ENCODE assay signal across 7 cellular contexts in the genomic region with DNA sequence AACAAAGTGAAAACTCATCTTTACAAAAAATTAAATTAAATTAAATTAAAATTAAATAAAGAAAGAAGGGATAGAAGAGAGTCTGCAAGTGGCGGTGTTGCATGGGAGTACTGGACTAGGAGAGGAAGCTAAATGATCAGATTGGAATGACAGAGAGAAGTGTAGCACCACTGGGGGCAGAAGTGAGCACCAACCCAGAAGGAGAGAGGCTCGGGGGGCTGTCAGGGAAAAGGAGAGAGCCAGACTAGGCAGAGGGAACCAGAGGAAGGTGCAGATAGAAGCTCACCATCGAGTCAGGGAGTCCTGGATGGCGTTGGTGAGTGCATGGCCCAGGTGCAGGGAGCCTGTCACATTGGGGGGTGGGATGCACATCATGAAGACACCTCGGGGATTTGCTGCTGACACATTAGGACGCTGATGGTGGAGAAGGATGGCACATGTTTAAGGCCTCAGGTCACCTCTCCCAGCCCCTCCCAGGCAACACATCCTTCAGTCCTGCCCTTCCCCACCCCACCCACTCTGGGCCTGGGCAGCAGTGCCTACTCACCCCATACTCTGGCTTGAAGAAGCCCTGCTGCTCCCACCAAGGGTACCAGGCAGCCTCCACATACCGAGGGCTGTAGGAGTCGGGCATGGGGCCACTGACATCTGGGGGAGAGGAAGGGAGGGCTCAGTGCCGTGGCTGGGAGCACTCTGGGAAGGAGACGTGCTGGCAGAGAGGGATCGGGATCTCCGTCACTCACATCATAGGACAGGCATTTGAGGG. TPM values are rescaled to one million over a fixed set of nuclear protein-coding genes. Genes with fewer than 3 reads are reported as not detected.
DNase-seq lines count a peak whose midpoint lies in the region; ATAC-seq, FAIRE-seq and TF ChIP-seq lines count a peak whose summit lies in the region.

No MANE protein-coding gene starts in this region.

- TF ChIP-seq POLR2A in K562 (conservative IDR thresholded peaks at IDR 0.05) (no peak), vagina (IDR thresholded peaks at IDR 0.05) (no peak)

- FAIRE-seq in GM18507 (lab: Jason Lieb, UNC) (peak; percentile 24), K562 (lab: Jason Lieb, UNC) (peak; percentile 80)

- TF ChIP-seq CTCF in K562 (IDR thresholded peaks at IDR 0.05 in 2 of 3, conservative IDR thresholded peaks at IDR 0.05 in 1 of 3; ENCODE audit: insufficient read depth in 2 of 3, low read depth in 1 of 3, low read length in 3 of 3) (peak; percentile 90 to 92 (median 91)), vagina (IDR thresholded peaks at IDR 0.05) (peak in 2 of 3 experiments; percentile 25 to 34)

- intact Hi-C loops in K562 (cut with micrococcal nuclease), result no loop called here
- intact Hi-C loops in vagina (cut with DNase I), result loop anchor here (10.0 kb wide), 1 partner anchor 57 kb away; the partner anchor contains the start of gene CLIC1

- H3K27me3 ChIP-seq in K562 (ENCODE audit: control insufficient read depth in 2 of 2, insufficient read depth in 2 of 2, low read length in 2 of 2), result no peaks in the 10 kb centered on the region
- no peaks in the 10 kb centered on the region for H3K27me3 ChIP-seq in vagina

- peak overlapping the region in 1 of 2 experiments; percentile 59; a peak in 2 of 4 replicates for H3K9ac ChIP-seq in K562 (ENCODE audit: insufficient read depth in 1 of 2, low read depth in 2 of 2, low read length in 2 of 2)

- 0 out of 2 replicates have a peak, but pooled peaks cover 3% of the 10 kb centered on the region for H4K20me1 ChIP-seq in K562 (replicated peaks; ENCODE audit: control insufficient read depth, insufficient read depth, low read length)

- 67% methylated on average over 12 of the region's 12 CpGs for WGBS in K562 (ENCODE audit: insufficient coverage, low coverage, missing lambda C conversion rate)

- peaks cover 17 to 42% of the 10 kb centered on the region in 2 experiments for H3K4me1 ChIP-seq in K562 (replicated peaks in 1 of 2; ENCODE audit: control insufficient read depth in 2 of 2, insufficient read depth in 2 of 2, low read length in 2 of 2)
- peaks cover 24% of the 10 kb centered on the region for H3K4me1 ChIP-seq in vagina

- H3K36me3 ChIP-seq in K562 (ENCODE audit: control insufficient read depth, insufficient read depth, low read length) (peaks cover 68% of the 10 kb centered on the region), vagina (peaks cover 0 to 13% of the 10 kb centered on the region in 2 donors)

- TF ChIP-seq EP300 in K562 (IDR thresholded peaks at IDR 0.05; ENCODE audit: low read length), result no peak; the same call in 1 of the 2 replicates

- no peak overlapping the region for H3K4me2 ChIP-seq in K562 (ENCODE audit: insufficient read depth, low read length)

- H3K79me2 ChIP-seq in K562 (ENCODE audit: control insufficient read depth, insufficient read depth, low read length), result peaks cover 59% of the 10 kb centered on the region

- in situ Hi-C loops in K562 (cut with MboI), result no loop called here

- peak; percentile 37 to 61 for TF ChIP-seq RAD21 in K562 (CRISPR knock-in tag; conservative IDR thresholded peaks at IDR 0.05 in 1 of 2, IDR thresholded peaks at IDR 0.05 in 1 of 2)

- ATAC-seq in K562 (peak; percentile 66), left lobe of liver (peak; percentile 33), HG03175 (IDR thresholded peaks at IDR 0.05; ENCODE audit: unreplicated experiment) (no peak)

- H3K9me3 ChIP-seq in K562 (replicated peaks; ENCODE audit: control insufficient read depth, insufficient read depth, low read depth, low read length), result no peaks in the 10 kb centered on the region
- H3K9me3 ChIP-seq in vagina, result no peaks in the 10 kb centered on the region

- POLR2A ChIA-PET in K562 (lab: Yijun Ruan, JAX), result interaction anchor here (0.6 to 4.8 kb wide), 22 partner anchors 12 to 1062 kb away, joined by 3 to 47 read pairs (median 4); partner anchors contain the start of genes DDAH2, GPANK1, HSPA1A and HSPA1B

- CTCF ChIA-PET in K562 (lab: Yijun Ruan, JAX; ENCODE audit: low intra/inter-chr PET ratio), result interaction anchor here (1.1 to 1.3 kb wide), 2 partner anchors 22 to 245 kb away, joined by 3 to 4 read pairs; partner anchors contain the start of gene ATP6V1G2

- no TSS peak for BruUV-seq in K562 (replicated peaks; lab: Mats Ljungman, UMichigan)

- H3K27ac ChIP-seq in K562 (ENCODE audit: extremely low read depth, low read depth, low read length) (peak overlapping the region; percentile 1; the same call in 1 of the 3 replicates), vagina (no peak overlapping the region)

- no peak overlapping the region for H2AFZ ChIP-seq in K562 (ENCODE audit: low read depth, low read length)

- H3K9me1 ChIP-seq in K562 (ENCODE audit: control insufficient read depth, insufficient read depth, low read length), result no peaks in the 10 kb centered on the region

- H3K4me3 ChIP-seq in K562 (no peak overlapping the region), vagina (no peak overlapping the region)

- DNase-seq in COR-L47 (lab: John Stamatoyannopoulos, UW) (peak; percentile 33), GM18507 (ENCODE audit: extremely low spot score, insufficient read length, low read depth) (no peak), NCI-H82 treated with DMSO at 0.1 percent for 48 hours (lab: John Stamatoyannopoulos, UW; ENCODE audit: unreplicated experiment) (peak; percentile 66), K562 (ENCODE audit: extremely low read depth in 1 of 4, low spot score in 3 of 4) (peak; percentile 84 to 87 (median 84)), left lobe of liver (ENCODE audit: low spot score) (no peak), vagina (ENCODE audit: extremely low spot score in 2 of 2) (no peak)

RNA-seq across cellular contexts. Expression of gene VARS1, which starts 4.0 kb away (rescaled TPM):
- total RNA-seq in K562 (2011; cell fraction: chromatin; rRNA removed; ENCODE audit: low replicate concordance), result 246 and 727 TPM in 2 replicates
- 447 and 517 TPM in 2 replicates for total RNA-seq in K562 (2011; cell fraction: nucleolus; rRNA removed)
- total RNA-seq in K562 (2011; cell fraction: nucleoplasm; rRNA removed), result 263 and 281 TPM in 2 replicates
- total RNA-seq in K562 (2014; rRNA removed) (155 and 210 TPM in 2 replicates), K562 (2014; rRNA removed; fragmentation: Illumina TruSeq; extraction: Trizol) (187 and 202 TPM in 2 replicates), K562 (2015; rRNA removed; fragmentation: Illumina TruSeq; extraction: Trizol) (128 and 130 TPM in 2 replicates), K562 (2021) (484 and 488 TPM in 2 replicates), left lobe of liver (52.6 TPM), vagina (39.8 TPM)
- polyA plus RNA-seq in K562 (2011; rRNA removed) (37.9 and 95.1 TPM in 2 replicates), K562 (2014; fragmentation: Illumina TruSeq; extraction: Trizol) (282 and 332 TPM in 2 replicates), K562 (2014; fragmentation: Nextera tagmentation; extraction: Ambion mirVana) (10 to 100 TPM in 1 of 2 experiments, 1 to 10 TPM in 1; 2.9 to 10.4 TPM), K562 (2014; rRNA removed) (128 and 129 TPM in 2 replicates)
- polyA plus RNA-seq in K562 (2011; cell fraction: cytosol; rRNA removed), result 43.0 and 64.6 TPM in 2 replicates
- 313 and 459 TPM in 2 replicates for polyA plus RNA-seq in K562 (2011; cell fraction: nucleus; rRNA removed)
- 232 and 255 TPM in 2 replicates for polyA plus RNA-seq in K562 (2012)
- polyA minus RNA-seq in K562 (2011; rRNA and poly(A)+ RNA removed), result 80.3 and 127 TPM in 2 replicates
- polyA minus RNA-seq in K562 (2011; cell fraction: cytosol; rRNA and poly(A)+ RNA removed), result 209 and 273 TPM in 2 replicates
- polyA minus RNA-seq in K562 (2011; cell fraction: nucleus; rRNA and poly(A)+ RNA removed), result 119 and 142 TPM in 2 replicates

RNA-seq across cellular contexts. Expression of gene VWA7, which starts 14.4 kb away (rescaled TPM):
- total RNA-seq in K562 (2011; cell fraction: chromatin; rRNA removed; ENCODE audit: low replicate concordance), result 12.4 and 19.7 TPM in 2 replicates
- 11.3 and 16.5 TPM in 2 replicates for total RNA-seq in K562 (2011; cell fraction: nucleolus; rRNA removed)
- 10.5 and 14.0 TPM in 2 replicates for total RNA-seq in K562 (2011; cell fraction: nucleoplasm; rRNA removed)
- total RNA-seq in K562 (2014; rRNA removed), result 0.65 and 0.68 TPM in 2 replicates
- 0.70 and 0.95 TPM in 2 replicates for total RNA-seq in K562 (2014; rRNA removed; fragmentation: Illumina TruSeq; extraction: Trizol)
- 0.36 and 0.49 TPM in 2 replicates for total RNA-seq in K562 (2015; rRNA removed; fragmentation: Illumina TruSeq; extraction: Trizol)
- 1.8 and 2.9 TPM in 2 replicates for total RNA-seq in K562 (2021)
- 1.0 and 1.7 TPM in 2 replicates for polyA plus RNA-seq in K562 (2011; rRNA removed)
- 0.83 and 2.5 TPM in 2 replicates for polyA plus RNA-seq in K562 (2011; cell fraction: cytosol; rRNA removed)
- 6.5 and 17.2 TPM in 2 replicates for polyA plus RNA-seq in K562 (2011; cell fraction: nucleus; rRNA removed)
- polyA plus RNA-seq in K562 (2012), result 2.2 and 4.0 TPM in 2 replicates
- polyA plus RNA-seq in K562 (2014; fragmentation: Illumina TruSeq; extraction: Trizol), result 1.1 and 1.3 TPM in 2 replicates
- under 1 TPM; 0.18 to 0.32 TPM for polyA plus RNA-seq in K562 (2014; fragmentation: Nextera tagmentation; extraction: Ambion mirVana)
- 2.4 and 3.0 TPM in 2 replicates for polyA plus RNA-seq in K562 (2014; rRNA removed)
- polyA minus RNA-seq in K562 (2011; rRNA and poly(A)+ RNA removed), result 0.33 and 1.4 TPM in 2 replicates
- 0.55 and 2.2 TPM in 2 replicates for polyA minus RNA-seq in K562 (2011; cell fraction: cytosol; rRNA and poly(A)+ RNA removed)
- polyA minus RNA-seq in K562 (2011; cell fraction: nucleus; rRNA and poly(A)+ RNA removed), result 3.7 and 4.3 TPM in 2 replicates
- 2.3 TPM for total RNA-seq in left lobe of liver
- 0.74 TPM for total RNA-seq in vagina

RNA-seq across cellular contexts. Expression of gene LSM2, which starts 15.3 kb away (rescaled TPM):
- 30.0 and 54.3 TPM in 2 replicates for total RNA-seq in K562 (2011; cell fraction: chromatin; rRNA removed; ENCODE audit: low replicate concordance)
- total RNA-seq in K562 (2011; cell fraction: nucleolus; rRNA removed), result 63.9 and 68.4 TPM in 2 replicates
- total RNA-seq in K562 (2011; cell fraction: nucleoplasm; rRNA removed), result 72.4 and 107 TPM in 2 replicates
- total RNA-seq in K562 (2014; rRNA removed) (163 and 271 TPM in 2 replicates), K562 (2014; rRNA removed; fragmentation: Illumina TruSeq; extraction: Trizol) (244 and 250 TPM in 2 replicates), K562 (2015; rRNA removed; fragmentation: Illumina TruSeq; extraction: Trizol) (195 and 196 TPM in 2 replicates), K562 (2021) (223 and 232 TPM in 2 replicates), left lobe of liver (9.8 TPM), vagina (51.6 TPM)
- polyA plus RNA-seq in K562 (2011; rRNA removed) (154 and 184 TPM in 2 replicates), K562 (2014; fragmentation: Illumina TruSeq; extraction: Trizol) (223 and 256 TPM in 2 replicates), K562 (2014; fragmentation: Nextera tagmentation; extraction: Ambion mirVana) (100 to 1,000 TPM; 405 to 407 TPM), K562 (2014; rRNA removed) (159 and 218 TPM in 2 replicates)
- polyA plus RNA-seq in K562 (2011; cell fraction: cytosol; rRNA removed), result 318 and 368 TPM in 2 replicates
- polyA plus RNA-seq in K562 (2011; cell fraction: nucleus; rRNA removed), result 114 and 133 TPM in 2 replicates
- polyA plus RNA-seq in K562 (2012), result 208 and 220 TPM in 2 replicates
- polyA minus RNA-seq in K562 (2011; rRNA and poly(A)+ RNA removed), result 135 and 188 TPM in 2 replicates
- 127 and 129 TPM in 2 replicates for polyA minus RNA-seq in K562 (2011; cell fraction: cytosol; rRNA and poly(A)+ RNA removed)
- 13.7 and 23.7 TPM in 2 replicates for polyA minus RNA-seq in K562 (2011; cell fraction: nucleus; rRNA and poly(A)+ RNA removed)

RNA-seq across cellular contexts. Expression of gene HSPA1L, which starts 23.6 kb away (rescaled TPM):
- total RNA-seq in K562 (2011; cell fraction: chromatin; rRNA removed; ENCODE audit: low replicate concordance), result 0.97 and 1.8 TPM in 2 replicates
- 0.67 and 0.79 TPM in 2 replicates for total RNA-seq in K562 (2011; cell fraction: nucleolus; rRNA removed)
- 0.88 and 0.92 TPM in 2 replicates for total RNA-seq in K562 (2011; cell fraction: nucleoplasm; rRNA removed)
- 0.82 and 1.0 TPM in 2 replicates for total RNA-seq in K562 (2014; rRNA removed)
- 0.70 and 1.3 TPM in 2 replicates for total RNA-seq in K562 (2014; rRNA removed; fragmentation: Illumina TruSeq; extraction: Trizol)
- 1.1 and 1.3 TPM in 2 replicates for total RNA-seq in K562 (2015; rRNA removed; fragmentation: Illumina TruSeq; extraction: Trizol)
- 1.0 and 1.1 TPM in 2 replicates for total RNA-seq in K562 (2021)
- 2.0 and 2.2 TPM in 2 replicates for polyA plus RNA-seq in K562 (2011; rRNA removed)
- polyA plus RNA-seq in K562 (2011; cell fraction: cytosol; rRNA removed), result 1.5 and 2.2 TPM in 2 replicates
- polyA plus RNA-seq in K562 (2011; cell fraction: nucleus; rRNA removed), result 1.2 and 1.5 TPM in 2 replicates
- 2.3 and 3.1 TPM in 2 replicates for polyA plus RNA-seq in K562 (2012)
- polyA plus RNA-seq in K562 (2014; fragmentation: Illumina TruSeq; extraction: Trizol), result 1.5 and 2.1 TPM in 2 replicates
- polyA plus RNA-seq in K562 (2014; fragmentation: Nextera tagmentation; extraction: Ambion mirVana), result under 1 TPM; 0.14 to 0.34 TPM
- polyA plus RNA-seq in K562 (2014; rRNA removed), result 1.3 and 1.7 TPM in 2 replicates
- 2.5 and 3.0 TPM in 2 replicates for polyA minus RNA-seq in K562 (2011; rRNA and poly(A)+ RNA removed)
- polyA minus RNA-seq in K562 (2011; cell fraction: cytosol; rRNA and poly(A)+ RNA removed), result 1.2 and 1.4 TPM in 2 replicates
- polyA minus RNA-seq in K562 (2011; cell fraction: nucleus; rRNA and poly(A)+ RNA removed), result 0.13 and 0.78 TPM in 2 replicates
- total RNA-seq in left lobe of liver, result 0.60 TPM
- 0.98 TPM for total RNA-seq in vagina

RNA-seq across cellular contexts. Expression of gene HSPA1A, which starts 23.8 kb away (rescaled TPM):
- 90.0 and 172 TPM in 2 replicates for total RNA-seq in K562 (2011; cell fraction: chromatin; rRNA removed; ENCODE audit: low replicate concordance)
- 284 and 343 TPM in 2 replicates for total RNA-seq in K562 (2011; cell fraction: nucleolus; rRNA removed)
- 203 and 274 TPM in 2 replicates for total RNA-seq in K562 (2011; cell fraction: nucleoplasm; rRNA removed)
- 230 and 366 TPM in 2 replicates for total RNA-seq in K562 (2014; rRNA removed)
- total RNA-seq in K562 (2014; rRNA removed; fragmentation: Illumina TruSeq; extraction: Trizol), result 37.8 and 69.6 TPM in 2 replicates
- 273 TPM in 2 replicates for total RNA-seq in K562 (2015; rRNA removed; fragmentation: Illumina TruSeq; extraction: Trizol)
- 265 and 360 TPM in 2 replicates for total RNA-seq in K562 (2021)
- polyA plus RNA-seq in K562 (2011; rRNA removed), result 101 and 215 TPM in 2 replicates
- 154 and 272 TPM in 2 replicates for polyA plus RNA-seq in K562 (2011; cell fraction: cytosol; rRNA removed)
- polyA plus RNA-seq in K562 (2011; cell fraction: nucleus; rRNA removed), result 168 and 272 TPM in 2 replicates
- 308 and 430 TPM in 2 replicates for polyA plus RNA-seq in K562 (2012)
- polyA plus RNA-seq in K562 (2014; fragmentation: Illumina TruSeq; extraction: Trizol), result 107 and 158 TPM in 2 replicates
- 1 to 10 TPM; 2.2 to 4.1 TPM for polyA plus RNA-seq in K562 (2014; fragmentation: Nextera tagmentation; extraction: Ambion mirVana)
- 158 and 192 TPM in 2 replicates for polyA plus RNA-seq in K562 (2014; rRNA removed)
- polyA minus RNA-seq in K562 (2011; rRNA and poly(A)+ RNA removed), result 86.6 and 87.6 TPM in 2 replicates
- polyA minus RNA-seq in K562 (2011; cell fraction: cytosol; rRNA and poly(A)+ RNA removed), result 195 and 284 TPM in 2 replicates
- 57.8 and 195 TPM in 2 replicates for polyA minus RNA-seq in K562 (2011; cell fraction: nucleus; rRNA and poly(A)+ RNA removed)
- 89.1 TPM for total RNA-seq in left lobe of liver
- total RNA-seq in vagina, result 345 TPM

Comparison
In these comparisons a context has a peak if more than half of its experiments do, and no peak if none do; other contexts are left out.
1. DNase-seq: peak in COR-L47 (single experiment), NCI-H82 treated with DMSO at 0.1 percent for 48 hours (single experiment) and K562 (4 of 4); none in GM18507 (single experiment), left lobe of liver (single experiment) and vagina (0 of 2).